1 cellular context compared by ENCODE assay signal in genomic region chr2:227862227-227862740, GRCh38.
TF ChIP-seq lines count a peak whose summit lies in the region.

No MANE protein-coding gene starts in this region.

TF ChIP-seq in HepG2, 621 proteins besides CTCF, POLR2A, EP300 and RAD21 (continued from another document):
- TF ChIP-seq RBM22 (optimal IDR thresholded peaks at IDR 0.05; ENCODE audit: low read length) (no peak), IKZF4 (CRISPR knock-in tag; IDR thresholded peaks at IDR 0.05; ENCODE audit: borderline replicate concordance, low read depth, not compliant biosample characterization) (no peak), ZNF276 (CRISPR knock-in tag; IDR thresholded peaks at IDR 0.05; ENCODE audit: low read depth) (no peak), EED (CRISPR knock-in tag; IDR thresholded peaks at IDR 0.05) (no peak), HDAC6 (IDR thresholded peaks at IDR 0.05; ENCODE audit: low read depth, low read length) (no peak), ZNF484 (CRISPR knock-in tag; IDR thresholded peaks at IDR 0.05; ENCODE audit: borderline replicate concordance, low read depth) (no peak), CENPBD1 (CRISPR knock-in tag; IDR thresholded peaks at IDR 0.05; ENCODE audit: borderline replicate concordance, low read depth) (no peak), ZNF496 (CRISPR knock-in tag; IDR thresholded peaks at IDR 0.05; ENCODE audit: insufficient replicate concordance) (no peak), THYN1 (CRISPR knock-in tag; IDR thresholded peaks at IDR 0.05; ENCODE audit: borderline replicate concordance, low read depth) (no peak), BCL6 (CRISPR knock-in tag; IDR thresholded peaks at IDR 0.05) (0 out of 2 replicates have a peak, but pooled peaks have one; percentile 11), GLMP (CRISPR knock-in tag; IDR thresholded peaks at IDR 0.05; ENCODE audit: borderline replicate concordance) (no peak), RBAK (CRISPR knock-in tag; IDR thresholded peaks at IDR 0.05) (no peak), ZNF841 (CRISPR knock-in tag; IDR thresholded peaks at IDR 0.05; ENCODE audit: borderline replicate concordance) (no peak), RORA (CRISPR knock-in tag; IDR thresholded peaks at IDR 0.05) (peak; percentile 82; the same call in 1 of the 2 replicates), ELK4 (CRISPR knock-in tag; IDR thresholded peaks at IDR 0.05; ENCODE audit: borderline replicate concordance) (no peak), UBTF (CRISPR knock-in tag; IDR thresholded peaks at IDR 0.05) (no peak), KLF12 (CRISPR knock-in tag; IDR thresholded peaks at IDR 0.05; ENCODE audit: borderline replicate concordance) (no peak), BATF2 (CRISPR knock-in tag; IDR thresholded peaks at IDR 0.05) (no peak), RCOR2 (CRISPR knock-in tag; IDR thresholded peaks at IDR 0.05) (0 out of 2 replicates have a peak, but pooled peaks have one; percentile 19), SPEN (CRISPR knock-in tag; IDR thresholded peaks at IDR 0.05; ENCODE audit: low read depth) (no peak), NKX3-1 (CRISPR knock-in tag; IDR thresholded peaks at IDR 0.05) (no peak), MTA1 (CRISPR knock-in tag; IDR thresholded peaks at IDR 0.05; ENCODE audit: borderline replicate concordance) (no peak), ZNF777 (CRISPR knock-in tag; IDR thresholded peaks at IDR 0.05) (no peak), SIX4 (CRISPR knock-in tag; IDR thresholded peaks at IDR 0.05) (no peak), SMC3 (IDR thresholded peaks at IDR 0.05; ENCODE audit: low read length) (peak; percentile 74), MATR3 (CRISPR knock-in tag; IDR thresholded peaks at IDR 0.05) (no peak), HNRNPLL (IDR thresholded peaks at IDR 0.05; ENCODE audit: low read depth, low read length, poor library complexity, severe bottlenecking) (no peak), ZC3H13 (CRISPR knock-in tag; IDR thresholded peaks at IDR 0.05) (no peak), CREB3 (CRISPR knock-in tag; IDR thresholded peaks at IDR 0.05) (no peak), ZNF432 (CRISPR knock-in tag; IDR thresholded peaks at IDR 0.05; ENCODE audit: borderline replicate concordance) (no peak), HOXA7 (CRISPR knock-in tag; IDR thresholded peaks at IDR 0.05) (no peak)
TF ChIP-seq in HepG2: peak in this region for 12.
